ENCODE assay signal across 1 cellular context in the genomic region with DNA sequence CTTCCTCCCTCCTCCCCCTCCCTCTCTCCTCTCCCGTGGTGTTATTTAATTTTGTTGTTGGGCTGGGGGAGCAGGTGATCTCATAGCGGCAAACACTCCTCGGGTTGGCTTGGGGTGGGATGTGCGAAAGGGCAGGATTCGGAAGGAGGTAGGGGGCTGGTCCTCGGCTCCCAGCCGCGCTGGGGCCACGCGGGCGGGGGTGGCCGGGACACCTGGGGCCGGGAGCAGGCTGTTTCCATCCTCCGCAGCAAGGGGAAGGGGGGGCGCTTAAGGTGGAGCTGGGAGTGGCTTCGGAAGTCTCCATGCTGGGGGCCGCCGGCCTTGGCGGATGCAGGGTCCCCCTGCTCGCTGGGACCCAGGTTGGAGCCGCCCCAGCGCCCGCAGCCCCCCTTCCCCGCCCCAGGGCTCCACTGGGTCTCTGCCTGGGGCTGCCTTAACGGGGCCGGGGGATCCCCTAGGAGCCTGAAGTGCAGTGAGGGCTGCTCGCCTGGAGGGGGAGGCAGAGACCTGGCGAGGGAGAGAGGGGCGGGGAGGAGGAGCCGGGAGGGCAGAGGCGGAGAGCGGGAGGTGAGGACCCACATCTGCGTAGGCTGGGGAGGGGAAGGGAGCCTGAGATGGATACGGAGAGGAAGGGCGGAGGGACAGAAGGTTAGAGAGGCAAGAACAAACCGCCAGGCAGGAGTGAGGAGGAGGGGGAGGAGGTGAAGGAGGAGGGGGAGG.
TF ChIP-seq lines count a peak whose summit lies in the region.

No MANE protein-coding gene starts in this region.

TF ChIP-seq in HEK293, 187 proteins besides CTCF, POLR2A, EP300 and RAD21 (continued from another document and continues in another):
- TF ChIP-seq ZNF626 (tag by site-specific recombination; IDR thresholded peaks at IDR 0.05) (no peak), ZNF639 (tag by site-specific recombination; IDR thresholded peaks at IDR 0.05) (no peak), BCL11B (tag by site-specific recombination; IDR thresholded peaks at IDR 0.05; ENCODE audit: low read depth) (0 out of 2 replicates have a peak, but pooled peaks have one; percentile 10), ZNF280D (tag by site-specific recombination; IDR thresholded peaks at IDR 0.05) (no peak), ZFP37 (tag by site-specific recombination; IDR thresholded peaks at IDR 0.05) (no peak), INSM2 (tag by site-specific recombination; IDR thresholded peaks at IDR 0.05) (0 out of 2 replicates have a peak, but pooled peaks have one; percentile 38), SCRT1 (tag by site-specific recombination; IDR thresholded peaks at IDR 0.05; ENCODE audit: borderline replicate concordance) (no peak), BCL11A (tag by site-specific recombination; IDR thresholded peaks at IDR 0.05; ENCODE audit: low read depth) (no peak), ZNF561 (tag by site-specific recombination; IDR thresholded peaks at IDR 0.05; ENCODE audit: borderline replicate concordance) (peak; percentile 88; the same call in 1 of the 2 replicates), ZNF692 (tag by site-specific recombination; IDR thresholded peaks at IDR 0.05) (peak; percentile 76), ZNF24 (tag by site-specific recombination; IDR thresholded peaks at IDR 0.05) (no peak), ZNF585B (tag by site-specific recombination; IDR thresholded peaks at IDR 0.05) (no peak), ZNF211 (tag by site-specific recombination; IDR thresholded peaks at IDR 0.05; ENCODE audit: low read depth) (no peak), ZNF830 (tag by site-specific recombination; IDR thresholded peaks at IDR 0.05; ENCODE audit: low read depth) (no peak), ZNF311 (tag by site-specific recombination; IDR thresholded peaks at IDR 0.05; ENCODE audit: borderline replicate concordance) (no peak), ZNF791 (tag by site-specific recombination; IDR thresholded peaks at IDR 0.05) (no peak), IKZF3 (tag by site-specific recombination; IDR thresholded peaks at IDR 0.05) (no peak; the same call in 1 of the 2 replicates), ZFP69B (tag by site-specific recombination; IDR thresholded peaks at IDR 0.05) (peak; percentile 70), MEIS1 (CRISPR knock-in tag; IDR thresholded peaks at IDR 0.05; ENCODE audit: borderline replicate concordance) (no peak), ZNF335 (tag by site-specific recombination; conservative IDR thresholded peaks at IDR 0.05) (peak; percentile 87), HIC1 (tag by site-specific recombination; IDR thresholded peaks at IDR 0.05) (no peak), PRDM10 (tag by site-specific recombination; IDR thresholded peaks at IDR 0.05) (peak; percentile 98), EGR2 (tag by site-specific recombination; IDR thresholded peaks at IDR 0.05; ENCODE audit: low read depth) (peak; percentile 94), ZBTB1 (tag by site-specific recombination; IDR thresholded peaks at IDR 0.05) (no peak), ZNF398 (tag by site-specific recombination; IDR thresholded peaks at IDR 0.05) (peak; percentile 93)
- TF ChIP-seq, protein P1, sequence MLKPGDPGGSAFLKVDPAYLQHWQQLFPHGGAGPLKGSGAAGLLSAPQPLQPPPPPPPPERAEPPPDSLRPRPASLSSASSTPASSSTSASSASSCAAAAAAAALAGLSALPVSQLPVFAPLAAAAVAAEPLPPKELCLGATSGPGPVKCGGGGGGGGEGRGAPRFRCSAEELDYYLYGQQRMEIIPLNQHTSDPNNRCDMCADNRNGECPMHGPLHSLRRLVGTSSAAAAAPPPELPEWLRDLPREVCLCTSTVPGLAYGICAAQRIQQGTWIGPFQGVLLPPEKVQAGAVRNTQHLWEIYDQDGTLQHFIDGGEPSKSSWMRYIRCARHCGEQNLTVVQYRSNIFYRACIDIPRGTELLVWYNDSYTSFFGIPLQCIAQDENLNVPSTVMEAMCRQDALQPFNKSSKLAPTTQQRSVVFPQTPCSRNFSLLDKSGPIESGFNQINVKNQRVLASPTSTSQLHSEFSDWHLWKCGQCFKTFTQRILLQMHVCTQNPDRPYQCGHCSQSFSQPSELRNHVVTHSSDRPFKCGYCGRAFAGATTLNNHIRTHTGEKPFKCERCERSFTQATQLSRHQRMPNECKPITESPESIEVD (tag by site-specific recombination; IDR thresholded peaks at IDR 0.05): no peak
- TF ChIP-seq, protein P2, sequence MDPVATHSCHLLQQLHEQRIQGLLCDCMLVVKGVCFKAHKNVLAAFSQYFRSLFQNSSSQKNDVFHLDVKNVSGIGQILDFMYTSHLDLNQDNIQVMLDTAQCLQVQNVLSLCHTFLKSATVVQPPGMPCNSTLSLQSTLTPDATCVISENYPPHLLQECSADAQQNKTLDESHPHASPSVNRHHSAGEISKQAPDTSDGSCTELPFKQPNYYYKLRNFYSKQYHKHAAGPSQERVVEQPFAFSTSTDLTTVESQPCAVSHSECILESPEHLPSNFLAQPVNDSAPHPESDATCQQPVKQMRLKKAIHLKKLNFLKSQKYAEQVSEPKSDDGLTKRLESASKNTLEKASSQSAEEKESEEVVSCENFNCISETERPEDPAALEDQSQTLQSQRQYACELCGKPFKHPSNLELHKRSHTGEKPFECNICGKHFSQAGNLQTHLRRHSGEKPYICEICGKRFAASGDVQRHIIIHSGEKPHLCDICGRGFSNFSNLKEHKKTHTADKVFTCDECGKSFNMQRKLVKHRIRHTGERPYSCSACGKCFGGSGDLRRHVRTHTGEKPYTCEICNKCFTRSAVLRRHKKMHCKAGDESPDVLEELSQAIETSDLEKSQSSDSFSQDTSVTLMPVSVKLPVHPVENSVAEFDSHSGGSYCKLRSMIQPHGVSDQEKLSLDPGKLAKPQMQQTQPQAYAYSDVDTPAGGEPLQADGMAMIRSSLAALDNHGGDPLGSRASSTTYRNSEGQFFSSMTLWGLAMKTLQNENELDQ (tag by site-specific recombination; IDR thresholded peaks at IDR 0.05; ENCODE audit: low read depth): no peak
